In genomic region chr3:45554001-45554691, GRCh38 we compare ENCODE assay signal across 8 cellular contexts. TPM values are rescaled to one million over a fixed set of nuclear protein-coding genes. Genes with fewer than 3 reads are reported as not detected.
DNase-seq lines count a peak whose midpoint lies in the region; ATAC-seq and TF ChIP-seq lines count a peak whose summit lies in the region.

No MANE protein-coding gene starts in this region.

- no peaks in the 10 kb centered on the region for H3K79me2 ChIP-seq in mammary epithelial cell (ENCODE audit: insufficient read depth, low read length)

- no peak for TF ChIP-seq POLR2A in Peyer's patch (IDR thresholded peaks at IDR 0.05)

- intact Hi-C loops in upper lobe of right lung (cut with DNase I) (no loop called here), mammary epithelial cell (cut with micrococcal nuclease) (no loop called here)

- H3K9ac ChIP-seq in mammary epithelial cell (ENCODE audit: insufficient read depth, low read length) = no peak overlapping the region

- ATAC-seq in GM18499 (IDR thresholded peaks at IDR 0.05; ENCODE audit: insufficient read depth, unreplicated experiment) = peak; percentile 56
- peak; percentile 55 for ATAC-seq in HG02642 (IDR thresholded peaks at IDR 0.05; ENCODE audit: poor library complexity, unreplicated experiment)
- peak; percentile 24 for ATAC-seq in upper lobe of right lung

- no peak overlapping the region for H3K4me2 ChIP-seq in mammary epithelial cell (ENCODE audit: insufficient read depth, low read depth, low read length)

- no peaks in the 10 kb centered on the region for H3K27me3 ChIP-seq in Peyer's patch
- no peaks in the 10 kb centered on the region for H3K27me3 ChIP-seq in right atrium auricular region
- no peaks in the 10 kb centered on the region for H3K27me3 ChIP-seq in upper lobe of right lung
- no peaks in the 10 kb centered on the region for H3K27me3 ChIP-seq in mammary epithelial cell (ENCODE audit: insufficient read depth, low read length)

- DNase-seq in Peyer's patch (peak in 2 of 3 donors; percentile 37 to 68), right atrium auricular region (ENCODE audit: low spot score) (no peak), upper lobe of right lung (no peak), DMS79 (lab: John Stamatoyannopoulos, UW) (no peak), mammary epithelial cell (no peak)
- DNase-seq in activated effector memory CD4-positive, alpha-beta T cell treated with Interleukin-2 at 50 U/mL for 16 hours = no peak

- peaks cover 0 to 20% (median 2%) of the 10 kb centered on the region in 4 donors for H3K4me1 ChIP-seq in Peyer's patch
- peaks cover 0 to 72% of the 10 kb centered on the region in 2 donors for H3K4me1 ChIP-seq in right atrium auricular region
- peaks cover 43% of the 10 kb centered on the region for H3K4me1 ChIP-seq in upper lobe of right lung
- peaks cover 54% of the 10 kb centered on the region for H3K4me1 ChIP-seq in mammary epithelial cell (ENCODE audit: insufficient read depth, low read length)

- H3K27ac ChIP-seq in Peyer's patch = peak overlapping the region in 3 of 4 donors; percentile 15 to 34 (median 31)
- peak overlapping the region; percentile 83 to 84 for H3K27ac ChIP-seq in right atrium auricular region
- no peak overlapping the region for H3K27ac ChIP-seq in upper lobe of right lung
- H3K27ac ChIP-seq in mammary epithelial cell (ENCODE audit: insufficient read depth, low read depth, low read length) = no peak overlapping the region

- no TSS peak for BruUV-seq in mammary epithelial cell (replicated peaks; lab: Mats Ljungman, UMichigan)

- no peak overlapping the region for H2AFZ ChIP-seq in mammary epithelial cell (ENCODE audit: low read depth, low read length)

- CTCF ChIA-PET in mammary epithelial cell (lab: Charles Lee; ENCODE audit: low non-redundant PET) = no interaction called here

- dilution Hi-C loops in mammary epithelial cell (cut with HindIII; ENCODE audit: low sequenced_read_pairs) = no loop called here

- no peaks in the 10 kb centered on the region for H4K20me1 ChIP-seq in mammary epithelial cell (ENCODE audit: insufficient read depth, low read length)

- 100% methylated on average over 2 of the region's 4 CpGs for WGBS in mammary epithelial cell (ENCODE audit: low coverage, missing lambda C conversion rate)

- H3K9me3 ChIP-seq in Peyer's patch (no peaks in the 10 kb centered on the region), right atrium auricular region (no peaks in the 10 kb centered on the region), upper lobe of right lung (no peaks in the 10 kb centered on the region), mammary epithelial cell (replicated peaks; ENCODE audit: insufficient read depth, low read length) (no peaks in the 10 kb centered on the region)

- H3K4me3 ChIP-seq in Peyer's patch (no peak overlapping the region), right atrium auricular region (no peak overlapping the region), upper lobe of right lung (no peak overlapping the region), mammary epithelial cell (replicated peaks in 1 of 3; ENCODE audit: insufficient read depth in 1 of 3, low read depth in 2 of 3, low read length in 3 of 3) (no peak overlapping the region)

- in situ Hi-C loops in mammary epithelial cell (cut with MboI; ENCODE audit: low sequenced_read_pairs in 2 of 2) = no loop called here

- H3K36me3 ChIP-seq in Peyer's patch = no peaks in the 10 kb centered on the region
- no peaks in the 10 kb centered on the region for H3K36me3 ChIP-seq in right atrium auricular region
- no peaks in the 10 kb centered on the region for H3K36me3 ChIP-seq in upper lobe of right lung
- H3K36me3 ChIP-seq in mammary epithelial cell (ENCODE audit: insufficient read depth, low read length) = no peaks in the 10 kb centered on the region

- no peak for TF ChIP-seq CTCF in Peyer's patch (IDR thresholded peaks at IDR 0.05)
- TF ChIP-seq CTCF in right atrium auricular region (IDR thresholded peaks at IDR 0.05) = no peak
- TF ChIP-seq CTCF in upper lobe of right lung (IDR thresholded peaks at IDR 0.05) = no peak
- no peak for TF ChIP-seq CTCF in mammary epithelial cell (conservative IDR thresholded peaks at IDR 0.05 in 1 of 2, IDR thresholded peaks at IDR 0.05 in 1 of 2; ENCODE audit: extremely low read depth in 1 of 2, insufficient read depth in 1 of 2, low read depth in 1 of 2, low read length in 2 of 2)

RNA-seq across cellular contexts. Expression of gene LIMD1, which starts 40.4 kb away (rescaled TPM):
- total RNA-seq in Peyer's patch (10 to 100 TPM; 19.0 to 41.8 (median 27.8) TPM), right atrium auricular region (10 to 100 TPM; 15.8 to 19.4 TPM), upper lobe of right lung (103 TPM), mammary epithelial cell (10 to 100 TPM; 15.7 to 21.7 TPM)
- polyA plus RNA-seq in mammary epithelial cell = 8.1 TPM
- 86.4 TPM for polyA minus RNA-seq in mammary epithelial cell

Comparison
In these comparisons a context has a peak if more than half of its experiments do, and no peak if none do; other contexts are left out.
1. DNase-seq: peak in Peyer's patch (2 of 3); none in right atrium auricular region (single experiment), upper lobe of right lung (single experiment), activated effector memory CD4-positive, alpha-beta T cell treated with Interleukin-2 at 50 U/mL for 16 hours (single experiment), DMS79 (single experiment) and mammary epithelial cell (single experiment).
2. H3K27ac ChIP-seq: peak in Peyer's patch (3 of 4) and right atrium auricular region (2 of 2); none in upper lobe of right lung (single experiment) and mammary epithelial cell (single experiment).
3. Peak in every context shown above with its lines, with median percentiles within 50 percentile points of each other: ATAC-seq.